28 cellular contexts compared by ENCODE assay signal in genomic region chr7:20157456-20157855, GRCh38. TPM values are rescaled to one million over a fixed set of nuclear protein-coding genes. Genes with fewer than 3 reads are reported as not detected.
DNase-seq lines count a peak whose midpoint lies in the region; ATAC-seq, FAIRE-seq and TF ChIP-seq lines count a peak whose summit lies in the region.
"Had no signal": no experiment of that assay in that cellular context is flagged by ENCODE, and none has a peak within 500 bp of the region (broad histone marks: within the 10 kb centered on the region; RNA-seq: fewer than 3 reads in every experiment).

No MANE protein-coding gene starts in this region.

- no peak for ATAC-seq in activated CD8-positive, alpha-beta T cell treated with anti-CD3 and anti-CD28 coated beads, Interleukin-2, amount 10 ng/mL, durations not matched to agents 7 days and 5 days
- ATAC-seq: A549; CD8-positive, alpha-beta T cell; GM12878 had no signal

- in situ Hi-C loops in brain microvascular endothelial cell (cut with HindIII; ENCODE audit: low pct_ligation_motif_present, low sequenced_read_pairs): no loop called here

- no peak overlapping the region for H3K27ac Mint-ChIP-seq in activated CD8-positive, alpha-beta T cell treated with anti-CD3 and anti-CD28 coated beads, Interleukin-2, amount 10 ng/mL, durations not matched to agents 7 days and 5 days
- H3K27ac Mint-ChIP-seq in mesothelial cell of epicardium: no peak overlapping the region
- H3K27ac Mint-ChIP-seq: CD8-positive, alpha-beta T cell had no signal

- DNase-seq in MG63 (peak; percentile 12), bronchial epithelial cell (ENCODE audit: low read depth) (peak; percentile 88), glomerular visceral epithelial cell (ENCODE audit: extremely low spot score) (peak; percentile 23), renal cortical epithelial cell (ENCODE audit: low read depth) (peak; percentile 46), mesothelial cell of epicardium (ENCODE audit: low spot score in 2 of 2, unreplicated experiment in 2 of 2) (no peak), brain microvascular endothelial cell (no peak)
- DNase-seq in activated CD8-positive, alpha-beta T cell treated with anti-CD3 and anti-CD28 coated beads, Interleukin-2, amount 10 ng/mL, durations not matched to agents 7 days and 5 days: no peak
- DNase-seq: Caco-2; CD8-positive, alpha-beta T cell; DMS 273 treated with DMSO at 0.1 percent for 48 hours; DMS79; EL; GDM1; MV-4-11; NCI-H1105 treated with DMSO at 0.1 percent for 48 hours; NCI-H146; NCI-H1930; NCI-H2107; NCI-H446; NCI-H524 treated with DMSO at 0.1 percent for 48 hours; NCI-H774; PC-9; SIG-M5; SK-N-SH; SW 1271 had no signal

- H3K4me3 Mint-ChIP-seq in activated CD8-positive, alpha-beta T cell treated with anti-CD3 and anti-CD28 coated beads, Interleukin-2, amount 10 ng/mL, durations not matched to agents 7 days and 5 days: no peak overlapping the region
- H3K4me3 Mint-ChIP-seq in mesothelial cell of epicardium: no peak overlapping the region
- H3K4me3 Mint-ChIP-seq: CD8-positive, alpha-beta T cell had no signal

- H3K36me3 Mint-ChIP-seq in activated CD8-positive, alpha-beta T cell treated with anti-CD3 and anti-CD28 coated beads, Interleukin-2, amount 10 ng/mL, durations not matched to agents 7 days and 5 days (ENCODE audit: low read depth): no peaks in the 10 kb centered on the region
- no peaks in the 10 kb centered on the region for H3K36me3 Mint-ChIP-seq in mesothelial cell of epicardium
- H3K36me3 Mint-ChIP-seq: CD8-positive, alpha-beta T cell had no signal

- H3K36me3 ChIP-seq in MG63 (no peaks in the 10 kb centered on the region), bronchial epithelial cell (ENCODE audit: control insufficient read depth, insufficient read depth, low read length) (no peaks in the 10 kb centered on the region), brain microvascular endothelial cell (replicated peaks) (no peaks in the 10 kb centered on the region)

- TF ChIP-seq CTCF in bronchial epithelial cell (IDR thresholded peaks at IDR 0.05; ENCODE audit: insufficient read depth, low read length, severe bottlenecking) (no peak), mesothelial cell of epicardium (IDR thresholded peaks at IDR 0.05; ENCODE audit: unreplicated experiment) (no peak), brain microvascular endothelial cell (IDR thresholded peaks at IDR 0.05; ENCODE audit: low read depth, low read length, missing control alignments) (no peak)

- POLR2A ChIA-PET in activated CD8-positive, alpha-beta T cell treated with anti-CD3 and anti-CD28 coated beads, Interleukin-2, amount 10 ng/mL, durations not matched to agents 7 days and 5 days (lab: Charles Lee): no interaction called here

- no peak for FAIRE-seq in bronchial epithelial cell (lab: Jason Lieb, UNC)
- FAIRE-seq: A549, GM12878 had no signal

- H3K9me3 Mint-ChIP-seq in activated CD8-positive, alpha-beta T cell treated with anti-CD3 and anti-CD28 coated beads, Interleukin-2, amount 10 ng/mL, durations not matched to agents 7 days and 5 days (ENCODE audit: insufficient read depth): no peaks in the 10 kb centered on the region
- no peaks in the 10 kb centered on the region for H3K9me3 Mint-ChIP-seq in mesothelial cell of epicardium
- H3K9me3 Mint-ChIP-seq: CD8-positive, alpha-beta T cell had no signal

- no peak overlapping the region for H3K27ac ChIP-seq in brain microvascular endothelial cell
- H3K27ac ChIP-seq: A549, PC-9 had no signal

- CTCF ChIA-PET in activated CD8-positive, alpha-beta T cell treated with anti-CD3 and anti-CD28 coated beads, Interleukin-2, amount 10 ng/mL, durations not matched to agents 7 days and 5 days (lab: Charles Lee): no interaction called here

- H3K27me3 ChIP-seq in MG63 (no peaks in the 10 kb centered on the region), bronchial epithelial cell (ENCODE audit: control insufficient read depth, insufficient read depth, low read length) (no peaks in the 10 kb centered on the region), brain microvascular endothelial cell (replicated peaks) (no peaks in the 10 kb centered on the region)
- H3K27me3 ChIP-seq: BLaER1 treated with 17β-estradiol and CSF1 and Interleukin-3, amounts not matched to agents 10 nM and 100 nM had no signal

- H3K27me3 Mint-ChIP-seq in activated CD8-positive, alpha-beta T cell treated with anti-CD3 and anti-CD28 coated beads, Interleukin-2, amount 10 ng/mL, durations not matched to agents 7 days and 5 days (ENCODE audit: low read depth): no peaks in the 10 kb centered on the region
- no peaks in the 10 kb centered on the region for H3K27me3 Mint-ChIP-seq in mesothelial cell of epicardium (ENCODE audit: low read depth)

- H3K4me3 ChIP-seq in MG63 (no peak overlapping the region), bronchial epithelial cell (ENCODE audit: low read depth, low read length) (no peak overlapping the region), brain microvascular endothelial cell (ENCODE audit: low read depth, low read length) (no peak overlapping the region)
- H3K4me3 ChIP-seq: A549; BLaER1 treated with 17β-estradiol and CSF1 and Interleukin-3, amounts not matched to agents 10 nM and 100 nM; GM12878; PC-9 had no signal

- H3K4me1 Mint-ChIP-seq in activated CD8-positive, alpha-beta T cell treated with anti-CD3 and anti-CD28 coated beads, Interleukin-2, amount 10 ng/mL, durations not matched to agents 7 days and 5 days (ENCODE audit: low read depth): no peaks in the 10 kb centered on the region
- H3K4me1 Mint-ChIP-seq in mesothelial cell of epicardium: peaks cover 18% of the 10 kb centered on the region

- no peaks in the 10 kb centered on the region for H3K9me3 ChIP-seq in MG63
- H3K9me3 ChIP-seq: A549, Caco-2, SK-N-SH had no signal

RNA-seq across cellular contexts. Expression of gene MACC1, which starts 59.7 kb away (rescaled TPM):
- not detected in 2 replicates for total RNA-seq in MG63 (2014; rRNA removed; shearing (Covaris generic); ENCODE audit: low replicate concordance)
- total RNA-seq in bronchial epithelial cell (15.5 and 19.2 TPM in 2 replicates), renal cortical epithelial cell (25.4 and 198 TPM in 2 replicates), mesothelial cell of epicardium (9.3 to 12.0 TPM (median 11.1 TPM) in 3 replicates)
- under 1 TPM; 0.39 to 0.55 TPM for total RNA-seq in activated CD8-positive, alpha-beta T cell treated with anti-CD3 and anti-CD28 coated beads, Interleukin-2, amount 10 ng/mL, durations not matched to agents 7 days and 5 days

Comparison
In these comparisons a context has a peak if more than half of its experiments do, and no peak if none do; other contexts are left out.
1. DNase-seq: peak in MG63 (single experiment), bronchial epithelial cell (single experiment), glomerular visceral epithelial cell (single experiment) and renal cortical epithelial cell (single experiment); none in activated CD8-positive, alpha-beta T cell treated with anti-CD3 and anti-CD28 coated beads, Interleukin-2, amount 10 ng/mL, durations not matched to agents 7 days and 5 days (single experiment), mesothelial cell of epicardium (0 of 2) and brain microvascular endothelial cell (single experiment).